In the genomic region with DNA sequence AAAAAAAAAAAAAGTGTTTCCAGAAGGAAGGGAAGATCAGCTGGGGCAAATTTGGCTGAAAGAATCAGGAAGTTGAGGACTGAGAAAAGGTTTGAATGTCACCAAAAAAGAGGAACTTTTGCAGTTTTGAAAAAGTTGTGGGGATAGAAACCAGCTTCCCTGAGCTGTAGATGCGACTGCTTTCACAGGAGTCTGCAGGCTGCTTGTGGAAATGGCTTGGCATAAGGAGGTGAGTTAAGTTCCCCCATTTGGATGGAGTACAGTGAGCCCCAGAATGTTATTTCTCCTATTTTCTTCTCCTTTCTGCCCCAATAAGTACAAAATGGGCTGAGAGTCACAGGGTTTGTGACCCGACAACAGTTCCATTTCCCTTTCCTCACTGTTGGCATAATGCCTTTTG, we compare ENCODE assay signal across 18 cellular contexts. TPM values are rescaled to one million over a fixed set of nuclear protein-coding genes. Genes with fewer than 3 reads are reported as not detected.
DNase-seq lines count a peak whose midpoint lies in the region; ATAC-seq lines count a peak whose summit lies in the region.
"Had no signal": no experiment of that assay in that cellular context is flagged by ENCODE, and none has a peak within 500 bp of the region (broad histone marks: within the 10 kb centered on the region; RNA-seq: fewer than 3 reads in every experiment).

No MANE protein-coding gene starts in this region.

- H4K20me1 ChIP-seq in Karpas-422 (ENCODE audit: insufficient read depth, low read depth, low read length) = no peaks in the 10 kb centered on the region

- peaks cover 16% of the 10 kb centered on the region for H3K4me1 Mint-ChIP-seq in stimulated activated memory B cell treated with anti-CD40 and anti-IgM and Interleukin-4, amounts not matched to agents 10 μg/mL and 1 μg/mL and 100 μg/mL, for 72 hours
- peaks cover 0 to 2% of the 10 kb centered on the region in 2 donors for H3K4me1 Mint-ChIP-seq in natural killer cell treated with Interleukin-12 subunit alpha and Interleukin-12 subunit beta and Interleukin-15 and Interleukin-18, amount 100 ng/mL, for 72 hours (ENCODE audit: low read depth in 2 of 2)
- H3K4me1 Mint-ChIP-seq: activated CD4-positive, alpha-beta T cell treated with anti-CD3 and anti-CD28 coated beads, Interleukin-2, amount 10 ng/mL, durations not matched to agents 7 days and 5 days had no signal

- no peak overlapping the region for H3K27ac ChIP-seq in Karpas-422 (ENCODE audit: low read length)
- H3K27ac ChIP-seq: epithelial cell of prostate, prostate gland had no signal

- no peaks in the 10 kb centered on the region for H3K79me2 ChIP-seq in Karpas-422 (ENCODE audit: low read length)

- DNase-seq in Karpas-422 (no peak), SIG-M5 treated with dmso at 0.1 percent for 504 hours (lab: John Stamatoyannopoulos, UW; ENCODE audit: unreplicated experiment) (peak; percentile 88), left ventricle myocardium superior (no peak), NCI-H1092 treated with DMSO at 0.1 percent for 48 hours (lab: John Stamatoyannopoulos, UW) (no peak)
- DNase-seq in natural killer cell treated with Interleukin-12 subunit alpha and Interleukin-12 subunit beta and Interleukin-15 and Interleukin-18, amount 100 ng/mL, for 72 hours (ENCODE audit: low spot score) = no peak
- DNase-seq: activated CD4-positive, alpha-beta T cell treated with anti-CD3 and anti-CD28 coated beads, Interleukin-2, amount 10 ng/mL, durations not matched to agents 7 days and 5 days; activated naive CD4-positive, alpha-beta T cell treated with anti-CD3 and anti-CD28 coated beads, Interleukin-2, amount 50 U/mL, for 16 hours; activated T-cell treated with anti-CD3 and anti-CD28 coated beads for 4 hours; BE2C; DMS153; NCI-H1930; NCI-H526 treated with DMSO at 0.1 percent for 48 hours had no signal

- H3K27me3 Mint-ChIP-seq in stimulated activated memory B cell treated with anti-CD40 and anti-IgM and Interleukin-4, amounts not matched to agents 10 μg/mL and 1 μg/mL and 100 μg/mL, for 72 hours = no peaks in the 10 kb centered on the region
- H3K27me3 Mint-ChIP-seq in natural killer cell treated with Interleukin-12 subunit alpha and Interleukin-12 subunit beta and Interleukin-15 and Interleukin-18, amount 100 ng/mL, for 72 hours = peaks cover 10 to 13% of the 10 kb centered on the region in 2 donors
- H3K27me3 Mint-ChIP-seq: activated CD4-positive, alpha-beta T cell treated with anti-CD3 and anti-CD28 coated beads, Interleukin-2, amount 10 ng/mL, durations not matched to agents 7 days and 5 days had no signal

- no peaks in the 10 kb centered on the region for H3K27me3 ChIP-seq in Karpas-422 (ENCODE audit: low read length)
- H3K27me3 ChIP-seq: BE2C had no signal

- no peaks in the 10 kb centered on the region for H3K9me3 ChIP-seq in Karpas-422 (ENCODE audit: low read length)
- H3K9me3 ChIP-seq: BE2C, prostate gland had no signal

- H3K9me2 ChIP-seq in Karpas-422 (replicated peaks; ENCODE audit: insufficient read depth, low read length) = no peaks in the 10 kb centered on the region

- no peak overlapping the region for H3K4me3 ChIP-seq in Karpas-422 (ENCODE audit: low read length)
- H3K4me3 ChIP-seq: prostate gland had no signal

- H3K27ac Mint-ChIP-seq in stimulated activated memory B cell treated with anti-CD40 and anti-IgM and Interleukin-4, amounts not matched to agents 10 μg/mL and 1 μg/mL and 100 μg/mL, for 72 hours = peak overlapping the region; percentile 71
- no peak overlapping the region for H3K27ac Mint-ChIP-seq in natural killer cell treated with Interleukin-12 subunit alpha and Interleukin-12 subunit beta and Interleukin-15 and Interleukin-18, amount 100 ng/mL, for 72 hours
- H3K27ac Mint-ChIP-seq: activated CD4-positive, alpha-beta T cell treated with anti-CD3 and anti-CD28 coated beads, Interleukin-2, amount 10 ng/mL, durations not matched to agents 7 days and 5 days had no signal

- no peak overlapping the region for H3K9ac ChIP-seq in Karpas-422 (ENCODE audit: low read length)

- intact Hi-C loops in left ventricle myocardium superior (cut with micrococcal nuclease) = no loop called here

- H3K4me3 Mint-ChIP-seq in stimulated activated memory B cell treated with anti-CD40 and anti-IgM and Interleukin-4, amounts not matched to agents 10 μg/mL and 1 μg/mL and 100 μg/mL, for 72 hours = peak overlapping the region; percentile 15
- H3K4me3 Mint-ChIP-seq in natural killer cell treated with Interleukin-12 subunit alpha and Interleukin-12 subunit beta and Interleukin-15 and Interleukin-18, amount 100 ng/mL, for 72 hours = no peak overlapping the region
- H3K4me3 Mint-ChIP-seq: activated CD4-positive, alpha-beta T cell treated with anti-CD3 and anti-CD28 coated beads, Interleukin-2, amount 10 ng/mL, durations not matched to agents 7 days and 5 days had no signal

- H2AFZ ChIP-seq in Karpas-422 (ENCODE audit: low read length) = peak overlapping the region; percentile 78; the same call in 1 of the 2 replicates

- no peaks in the 10 kb centered on the region for H3K36me3 ChIP-seq in Karpas-422 (ENCODE audit: insufficient read depth, low read length)
- H3K36me3 ChIP-seq: BE2C, prostate gland had no signal

- no peaks in the 10 kb centered on the region for H3K9me3 Mint-ChIP-seq in stimulated activated memory B cell treated with anti-CD40 and anti-IgM and Interleukin-4, amounts not matched to agents 10 μg/mL and 1 μg/mL and 100 μg/mL, for 72 hours
- no peaks in the 10 kb centered on the region for H3K9me3 Mint-ChIP-seq in natural killer cell treated with Interleukin-12 subunit alpha and Interleukin-12 subunit beta and Interleukin-15 and Interleukin-18, amount 100 ng/mL, for 72 hours
- H3K9me3 Mint-ChIP-seq: activated CD4-positive, alpha-beta T cell treated with anti-CD3 and anti-CD28 coated beads, Interleukin-2, amount 10 ng/mL, durations not matched to agents 7 days and 5 days had no signal

- H3K4me1 ChIP-seq in Karpas-422 (ENCODE audit: low read length) = peaks cover 8% of the 10 kb centered on the region
- H3K4me1 ChIP-seq: BE2C, prostate gland had no signal

- peak; percentile 62 for ATAC-seq in left ventricle myocardium superior
- peak; percentile 41 for ATAC-seq in stimulated activated memory B cell treated with anti-CD40 and anti-IgM and Interleukin-4, amounts not matched to agents 10 μg/mL and 1 μg/mL and 100 μg/mL, for 72 hours
- no peak for ATAC-seq in HG03432 (IDR thresholded peaks at IDR 0.05; ENCODE audit: unreplicated experiment)
- no peak for ATAC-seq in natural killer cell treated with Interleukin-12 subunit alpha and Interleukin-12 subunit beta and Interleukin-15 and Interleukin-18, amount 100 ng/mL, for 72 hours

- no peak overlapping the region for H3K4me2 ChIP-seq in Karpas-422 (ENCODE audit: low read depth, low read length, poor library complexity, severe bottlenecking)

- H3K36me3 Mint-ChIP-seq in stimulated activated memory B cell treated with anti-CD40 and anti-IgM and Interleukin-4, amounts not matched to agents 10 μg/mL and 1 μg/mL and 100 μg/mL, for 72 hours = no peaks in the 10 kb centered on the region
- no peaks in the 10 kb centered on the region for H3K36me3 Mint-ChIP-seq in natural killer cell treated with Interleukin-12 subunit alpha and Interleukin-12 subunit beta and Interleukin-15 and Interleukin-18, amount 100 ng/mL, for 72 hours

RNA-seq across cellular contexts. Expression of a gene that starts 16.5 kb away (rescaled TPM):
- total RNA-seq in Karpas-422 (2014; rRNA removed; shearing (Covaris generic); ENCODE audit: low replicate concordance) = 137 and 184 TPM in 2 replicates
- 119 TPM for total RNA-seq in left ventricle myocardium superior
- total RNA-seq in natural killer cell treated with Interleukin-12 subunit alpha and Interleukin-12 subunit beta and Interleukin-15 and Interleukin-18, amount 100 ng/mL, for 72 hours = 100 to 1,000 TPM; 112 to 120 TPM

RNA-seq across cellular contexts. Expression of a gene that starts 42.6 kb away (rescaled TPM):
- 3.2 and 4.9 TPM in 2 replicates for total RNA-seq in Karpas-422 (2014; rRNA removed; shearing (Covaris generic); ENCODE audit: low replicate concordance)
- total RNA-seq in left ventricle myocardium superior = 4.0 TPM
- not detected for total RNA-seq in natural killer cell treated with Interleukin-12 subunit alpha and Interleukin-12 subunit beta and Interleukin-15 and Interleukin-18, amount 100 ng/mL, for 72 hours
- total RNA-seq: activated CD4-positive, alpha-beta T cell treated with anti-CD3 and anti-CD28 coated beads, Interleukin-2, amount 10 ng/mL, durations not matched to agents 7 days and 5 days; RPMI7951; T-helper 2 cell treated with Interferon-gamma antibody and Interleukin-4, amounts not matched to agents 100 ng/mL and 5 ng/mL, for 36 hours had no signal

Comparison
In these comparisons a context has a peak if more than half of its experiments do, and no peak if none do; other contexts are left out.
1. ATAC-seq: peak in left ventricle myocardium superior (single experiment) and stimulated activated memory B cell treated with anti-CD40 and anti-IgM and Interleukin-4, amounts not matched to agents 10 μg/mL and 1 μg/mL and 100 μg/mL, for 72 hours (single experiment); none in HG03432 (single experiment) and natural killer cell treated with Interleukin-12 subunit alpha and Interleukin-12 subunit beta and Interleukin-15 and Interleukin-18, amount 100 ng/mL, for 72 hours (0 of 2).